In genomic region chr2:217402622-217403383, GRCh38 we compare ENCODE assay signal across 11 cellular contexts.
DNase-seq lines count a peak whose midpoint lies in the region; ATAC-seq and TF ChIP-seq lines count a peak whose summit lies in the region.
"Had no signal": no experiment of that assay in that cellular context is flagged by ENCODE, and none has a peak within 500 bp of the region (broad histone marks: within the 10 kb centered on the region; RNA-seq: fewer than 3 reads in every experiment).

No MANE protein-coding gene starts in this region.

- no peaks in the 10 kb centered on the region for H3K4me1 ChIP-seq in mucosa of rectum (ENCODE audit: control insufficient read depth in 2 of 2, insufficient read depth in 2 of 2, low read length in 2 of 2)

- ATAC-seq in HG02840 (IDR thresholded peaks at IDR 0.05; ENCODE audit: low FRiP score, unreplicated experiment) = no peak

- CTCF ChIA-PET in MCF 10A (lab: Yijun Ruan, JAX) = interaction anchor here (0.6 kb wide), 1 partner anchor 311 kb away, joined by 5 read pairs; no protein-coding TSS in a partner anchor
- CTCF ChIA-PET in activated CD4-positive, alpha-beta memory T cell treated with anti-CD3 and anti-CD28 coated beads, Interleukin-2, amount 10 ng/mL, durations not matched to agents 7 days and 5 days (lab: Charles Lee) = interaction anchor here (0.7 kb wide), 1 partner anchor 84 kb away, joined by 3 read pairs; no protein-coding TSS in a partner anchor

- H3K9me3 ChIP-seq in mucosa of rectum (ENCODE audit: control insufficient read depth in 2 of 2, low read length in 2 of 2) = no peaks in the 10 kb centered on the region

- no peak overlapping the region for H3K9ac ChIP-seq in mucosa of rectum (ENCODE audit: low read depth in 1 of 2, low read length in 2 of 2)

- no peaks in the 10 kb centered on the region for H3K9me3 Mint-ChIP-seq in MCF 10A (ENCODE audit: unreplicated experiment)
- H3K9me3 Mint-ChIP-seq in activated CD4-positive, alpha-beta memory T cell treated with anti-CD3 and anti-CD28 coated beads, Interleukin-2, amount 10 ng/mL, durations not matched to agents 7 days and 5 days = no peaks in the 10 kb centered on the region
- H3K9me3 Mint-ChIP-seq: central memory CD8-positive, alpha-beta T cell had no signal

- TF ChIP-seq CTCF in MCF 10A (IDR thresholded peaks at IDR 0.05; ENCODE audit: unreplicated experiment) = no peak

- H3K27me3 ChIP-seq in mucosa of rectum (ENCODE audit: control insufficient read depth in 2 of 2, insufficient read depth in 2 of 2, low read length in 2 of 2) = no peaks in the 10 kb centered on the region

- no peak overlapping the region for H3K4me3 ChIP-seq in mucosa of rectum (ENCODE audit: low read length in 2 of 2)

- POLR2A ChIA-PET in MCF 10A (lab: Yijun Ruan, JAX) = no interaction called here
- POLR2A ChIA-PET in activated CD4-positive, alpha-beta memory T cell treated with anti-CD3 and anti-CD28 coated beads, Interleukin-2, amount 10 ng/mL, durations not matched to agents 7 days and 5 days (lab: Charles Lee) = no interaction called here

- no peaks in the 10 kb centered on the region for H3K36me3 ChIP-seq in mucosa of rectum (ENCODE audit: control insufficient read depth in 2 of 2, insufficient read depth in 2 of 2, low read length in 2 of 2)

- no TSS peak for BruUV-seq in MCF 10A (replicated peaks; lab: Mats Ljungman, UMichigan)

- peak overlapping the region; percentile 24 to 50 for H3K27ac ChIP-seq in mucosa of rectum (ENCODE audit: low read depth in 2 of 2, low read length in 2 of 2)

- intact Hi-C loops in MCF 10A (cut with micrococcal nuclease) = no loop called here

- H3K27me3 Mint-ChIP-seq in MCF 10A (ENCODE audit: insufficient read depth, unreplicated experiment) = no peaks in the 10 kb centered on the region
- H3K27me3 Mint-ChIP-seq in activated CD4-positive, alpha-beta memory T cell treated with anti-CD3 and anti-CD28 coated beads, Interleukin-2, amount 10 ng/mL, durations not matched to agents 7 days and 5 days = no peaks in the 10 kb centered on the region
- H3K27me3 Mint-ChIP-seq: central memory CD8-positive, alpha-beta T cell had no signal

- no peaks in the 10 kb centered on the region for H3K36me3 Mint-ChIP-seq in MCF 10A (ENCODE audit: insufficient read depth, unreplicated experiment)
- H3K36me3 Mint-ChIP-seq in activated CD4-positive, alpha-beta memory T cell treated with anti-CD3 and anti-CD28 coated beads, Interleukin-2, amount 10 ng/mL, durations not matched to agents 7 days and 5 days (ENCODE audit: low read depth) = peaks cover 3% of the 10 kb centered on the region

- peaks cover 9% of the 10 kb centered on the region for H3K4me1 Mint-ChIP-seq in MCF 10A (ENCODE audit: insufficient read depth, unreplicated experiment)
- peaks cover 7% of the 10 kb centered on the region for H3K4me1 Mint-ChIP-seq in activated CD4-positive, alpha-beta memory T cell treated with anti-CD3 and anti-CD28 coated beads, Interleukin-2, amount 10 ng/mL, durations not matched to agents 7 days and 5 days

- H3K4me3 Mint-ChIP-seq in MCF 10A (ENCODE audit: unreplicated experiment) = no peak overlapping the region
- no peak overlapping the region for H3K4me3 Mint-ChIP-seq in activated CD4-positive, alpha-beta memory T cell treated with anti-CD3 and anti-CD28 coated beads, Interleukin-2, amount 10 ng/mL, durations not matched to agents 7 days and 5 days
- H3K4me3 Mint-ChIP-seq: central memory CD8-positive, alpha-beta T cell; neural crest cell had no signal

- H3K27ac Mint-ChIP-seq in MCF 10A (ENCODE audit: low read depth, unreplicated experiment) = no peak overlapping the region
- no peak overlapping the region for H3K27ac Mint-ChIP-seq in activated CD4-positive, alpha-beta memory T cell treated with anti-CD3 and anti-CD28 coated beads, Interleukin-2, amount 10 ng/mL, durations not matched to agents 7 days and 5 days

- DNase-seq in A172 (ENCODE audit: low spot score) (peak; percentile 32), NCI-H1105 (lab: John Stamatoyannopoulos, UW) (peak; percentile 75), MCF 10A (ENCODE audit: unreplicated experiment) (peak; percentile 72), retina (no peak)
- no peak for DNase-seq in activated CD4-positive, alpha-beta memory T cell treated with anti-CD3 and anti-CD28 coated beads, Interleukin-2, amount 10 ng/mL, durations not matched to agents 7 days and 5 days
- DNase-seq in activated naive CD4-positive, alpha-beta T cell (lab: John Stamatoyannopoulos, UW) = no peak
- DNase-seq: NCI-H187 treated with DMSO at 0.1 percent for 48 hours had no signal

Comparison
In these comparisons a context has a peak if more than half of its experiments do, and no peak if none do; other contexts are left out.
1. DNase-seq: peak in A172 (single experiment), NCI-H1105 (single experiment) and MCF 10A (single experiment); none in retina (single experiment), activated CD4-positive, alpha-beta memory T cell treated with anti-CD3 and anti-CD28 coated beads, Interleukin-2, amount 10 ng/mL, durations not matched to agents 7 days and 5 days (single experiment) and activated naive CD4-positive, alpha-beta T cell (0 of 4).